Comparison of ENCODE assay signal across 21 cellular contexts in genomic region chr2:181289698-181290097, GRCh38.
"Had no signal": no experiment of that assay in that cellular context is flagged by ENCODE, and none has a peak within 500 bp of the region (broad histone marks: within the 10 kb centered on the region; RNA-seq: fewer than 3 reads in every experiment).

No MANE protein-coding gene starts in this region.

- H3K27me3 Mint-ChIP-seq: activated CD4-positive, alpha-beta memory T cell treated with anti-CD3 and anti-CD28 coated beads, Interleukin-2, amount 10 ng/mL, durations not matched to agents 7 days and 5 days; activated CD4-positive, alpha-beta T cell treated with anti-CD3 and anti-CD28 coated beads, Interleukin-2, amount 10 ng/mL, durations not matched to agents 7 days and 5 days; effector memory CD8-positive, alpha-beta T cell; natural killer cell treated with Interleukin-12 subunit alpha and Interleukin-12 subunit beta and Interleukin-15 and Interleukin-18, amount 100 ng/mL, for 72 hours had no signal

- H3K9me3 Mint-ChIP-seq: effector memory CD8-positive, alpha-beta T cell; natural killer cell treated with Interleukin-12 subunit alpha and Interleukin-12 subunit beta and Interleukin-15 and Interleukin-18, amount 100 ng/mL, for 72 hours had no signal

- DNase-seq: activated CD4-positive, alpha-beta memory T cell treated with anti-CD3 and anti-CD28 coated beads, Interleukin-2, amount 10 ng/mL, durations not matched to agents 7 days and 5 days; activated CD4-positive, alpha-beta T cell treated with anti-CD3 and anti-CD28 coated beads, Interleukin-2, amount 10 ng/mL, durations not matched to agents 7 days and 5 days; activated gamma-delta T cell treated with Interleukin-2 at 50 U/mL for 16 hours; activated T-cell treated with anti-CD3 and anti-CD28 coated beads, Interleukin-2, amount 50 U/mL, for 1 hour; amniotic stem cell; brain microvascular endothelial cell; effector memory CD8-positive, alpha-beta T cell; erythroblast; islet precursor cell; left ventricle myocardium superior; mucosa of descending colon; posterior cingulate gyrus; right cardiac atrium; stimulated activated CD4-positive, alpha-beta T cell treated with anti-CD3 and anti-CD28 coated beads, Interleukin-2, amount 100 ng/mL, for 48 hours; stimulated activated naive CD4-positive, alpha-beta T cell treated with Interleukin-2 at 50 U/mL for 16 hours; SW 1271; T-helper 9 cell; WERI-Rb-1 had no signal

- ATAC-seq: effector memory CD8-positive, alpha-beta T cell; gastroesophageal sphincter; left ventricle myocardium superior; mucosa of descending colon; natural killer cell treated with Interleukin-12 subunit alpha and Interleukin-12 subunit beta and Interleukin-15 and Interleukin-18, amount 100 ng/mL, for 72 hours; right cardiac atrium had no signal

- H3K4me3 Mint-ChIP-seq: activated CD4-positive, alpha-beta memory T cell treated with anti-CD3 and anti-CD28 coated beads, Interleukin-2, amount 10 ng/mL, durations not matched to agents 7 days and 5 days; activated CD4-positive, alpha-beta T cell treated with anti-CD3 and anti-CD28 coated beads, Interleukin-2, amount 10 ng/mL, durations not matched to agents 7 days and 5 days; effector memory CD8-positive, alpha-beta T cell; natural killer cell treated with Interleukin-12 subunit alpha and Interleukin-12 subunit beta and Interleukin-15 and Interleukin-18, amount 100 ng/mL, for 72 hours; T-helper 1 cell treated with Interleukin-12 subunit alpha and Interleukin-12 subunit beta and Interleukin-4 antibody, amounts not matched to agents 30 μg/mL and 1 μg/mL, for 36 hours had no signal

- H3K27ac Mint-ChIP-seq: activated CD4-positive, alpha-beta memory T cell treated with anti-CD3 and anti-CD28 coated beads, Interleukin-2, amount 10 ng/mL, durations not matched to agents 7 days and 5 days; activated CD4-positive, alpha-beta T cell treated with anti-CD3 and anti-CD28 coated beads, Interleukin-2, amount 10 ng/mL, durations not matched to agents 7 days and 5 days; effector memory CD8-positive, alpha-beta T cell; natural killer cell treated with Interleukin-12 subunit alpha and Interleukin-12 subunit beta and Interleukin-15 and Interleukin-18, amount 100 ng/mL, for 72 hours; T-helper 1 cell treated with Interleukin-12 subunit alpha and Interleukin-12 subunit beta and Interleukin-4 antibody, amounts not matched to agents 30 μg/mL and 1 μg/mL, for 36 hours had no signal
